ENCODE assay signal across 15 cellular contexts in the genomic region with DNA sequence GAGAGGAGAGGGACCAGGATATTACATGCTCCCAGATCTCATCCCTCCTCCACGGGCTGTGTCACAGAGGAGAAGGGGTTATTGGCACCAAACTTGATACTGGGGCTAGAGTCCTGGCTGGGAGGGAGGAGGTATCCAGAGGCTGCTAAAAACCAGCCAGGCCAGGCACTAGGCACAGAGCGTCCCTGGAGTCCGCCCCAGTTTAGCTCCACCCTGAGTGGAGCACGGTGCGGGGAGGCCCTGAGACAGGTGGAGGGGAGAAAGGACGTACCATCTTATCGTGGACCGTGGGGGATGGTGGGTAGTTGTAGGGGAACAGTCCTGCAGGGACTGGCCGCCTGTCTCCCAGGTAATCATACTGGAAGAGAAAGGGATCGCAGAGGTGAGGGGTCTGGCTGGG. TPM values are rescaled to one million over a fixed set of nuclear protein-coding genes. Genes with fewer than 3 reads are reported as not detected.
DNase-seq lines count a peak whose midpoint lies in the region; ATAC-seq and TF ChIP-seq lines count a peak whose summit lies in the region.
"Had no signal": no experiment of that assay in that cellular context is flagged by ENCODE, and none has a peak within 500 bp of the region (broad histone marks: within the 10 kb centered on the region; RNA-seq: fewer than 3 reads in every experiment).

No MANE protein-coding gene starts in this region.

- WGBS in trophoblast cell (ENCODE audit: extremely low coverage, insufficient coverage, insufficient read length) = no CpG with 5 or more reads among the region's 10 CpGs

- H3K18ac ChIP-seq in trophoblast cell (ENCODE audit: low read length) = no peak overlapping the region

- H2BK5ac ChIP-seq in trophoblast cell (ENCODE audit: low read depth, low read length, poor library complexity) = no peak overlapping the region

- no peaks in the 10 kb centered on the region for H3K79me2 ChIP-seq in trophoblast cell (ENCODE audit: control insufficient read depth, insufficient read depth, low read length, poor library complexity)

- DNase-seq in trophoblast cell (no peak), HuH-7.5 (ENCODE audit: low spot score) (no peak)
- DNase-seq in effector memory CD4-positive, alpha-beta T cell = no peak
- DNase-seq: CD4-positive, CD25-positive, alpha-beta regulatory T cell; DMS53; MG63; NCI-H1092 treated with DMSO at 0.1 percent for 48 hours; NCI-H1694 treated with DMSO at 0.1 percent for 48 hours; NCI-H446 had no signal

- H2BK12ac ChIP-seq in trophoblast cell (ENCODE audit: low read length) = no peak overlapping the region

- no peak overlapping the region for H3K23ac ChIP-seq in trophoblast cell (ENCODE audit: low read length)

- no peaks in the 10 kb centered on the region for H3K27me3 ChIP-seq in iPS-20b (ENCODE audit: insufficient read depth, low read length)
- H3K27me3 ChIP-seq in trophoblast cell (ENCODE audit: insufficient read depth, low read length) = no peaks in the 10 kb centered on the region
- H3K27me3 ChIP-seq in effector memory CD4-positive, alpha-beta T cell (replicated peaks; ENCODE audit: control insufficient read depth, insufficient read depth, low read length, poor library complexity, severe bottlenecking) = no peaks in the 10 kb centered on the region
- H3K27me3 ChIP-seq: MG63 had no signal

- H3K4me1 ChIP-seq in iPS-20b (ENCODE audit: insufficient read depth, low read length) (peaks cover 31% of the 10 kb centered on the region), trophoblast cell (ENCODE audit: control insufficient read depth in 1 of 2, insufficient read depth in 2 of 2, low read length in 2 of 2) (peaks cover 0 to 13% of the 10 kb centered on the region in 2 experiments)
- no peaks in the 10 kb centered on the region for H3K4me1 ChIP-seq in effector memory CD4-positive, alpha-beta T cell (ENCODE audit: control insufficient read depth, insufficient read depth, low read length, poor library complexity, severe bottlenecking)

- peaks cover 3% of the 10 kb centered on the region; the same call in 1 of the 2 replicates for H3K36me3 ChIP-seq in iPS-20b (ENCODE audit: insufficient read depth, low read depth, low read length)
- H3K36me3 ChIP-seq in trophoblast cell (ENCODE audit: control insufficient read depth in 1 of 2, insufficient read depth in 2 of 2, low read length in 2 of 2) = peaks cover 36 to 39% of the 10 kb centered on the region in 2 experiments
- no peaks in the 10 kb centered on the region for H3K36me3 ChIP-seq in effector memory CD4-positive, alpha-beta T cell (ENCODE audit: control insufficient read depth, insufficient read depth, low read length)
- H3K36me3 ChIP-seq: MG63 had no signal

- no peak for ATAC-seq in GM18520 (IDR thresholded peaks at IDR 0.05; ENCODE audit: unreplicated experiment)

- no peak overlapping the region for H3K14ac ChIP-seq in trophoblast cell (ENCODE audit: low read length)

- H3K9ac ChIP-seq in iPS-20b (ENCODE audit: low read depth, low read length) (peak overlapping the region; percentile 16; the same call in 1 of the 2 replicates), trophoblast cell (ENCODE audit: low read length) (no peak overlapping the region)
- H3K9ac ChIP-seq: KMS-11 had no signal

- H3K9me3 ChIP-seq in iPS-20b (ENCODE audit: insufficient read depth, low read depth, low read length) (no peaks in the 10 kb centered on the region), trophoblast cell (ENCODE audit: insufficient read depth, low read depth, low read length) (no peaks in the 10 kb centered on the region)
- no peaks in the 10 kb centered on the region for H3K9me3 ChIP-seq in effector memory CD4-positive, alpha-beta T cell (ENCODE audit: control insufficient read depth, low read length)
- H3K9me3 ChIP-seq: MG63 had no signal

- no peak overlapping the region for H4K91ac ChIP-seq in trophoblast cell (ENCODE audit: low read depth, low read length)

- H4K8ac ChIP-seq in trophoblast cell (ENCODE audit: low read depth, low read length) = peak overlapping the region; percentile 17

- H3K79me1 ChIP-seq in trophoblast cell (ENCODE audit: low read length) = no peaks in the 10 kb centered on the region

- H4K12ac ChIP-seq in trophoblast cell (ENCODE audit: low read depth, low read length) = no peak overlapping the region

- no peak overlapping the region for H3K4me2 ChIP-seq in trophoblast cell (ENCODE audit: low read length)
- H3K4me2 ChIP-seq: KMS-11 had no signal

- H2AFZ ChIP-seq in trophoblast cell (ENCODE audit: insufficient read depth, low read length, poor library complexity) = no peak overlapping the region

- no peak overlapping the region for H2BK120ac ChIP-seq in trophoblast cell (ENCODE audit: insufficient read depth, low read length, poor library complexity)

- H3K27ac ChIP-seq in 22Rv1 = peak overlapping the region; percentile 64
- H3K27ac ChIP-seq in VCaP = peak overlapping the region; percentile 45; the same call in 1 of the 2 replicates
- no peak overlapping the region for H3K27ac ChIP-seq in iPS-20b (ENCODE audit: low read length)
- H3K27ac ChIP-seq in trophoblast cell (ENCODE audit: low read depth, low read length) = no peak overlapping the region
- H3K27ac ChIP-seq in effector memory CD4-positive, alpha-beta T cell (ENCODE audit: insufficient read depth, low read length, poor library complexity, severe bottlenecking) = no peak overlapping the region
- H3K27ac ChIP-seq: HL-60, KMS-11 had no signal

- H3K4me3 ChIP-seq in iPS-20b (ENCODE audit: low read length) (no peak overlapping the region; the same call in 1 of the 2 replicates), trophoblast cell (ENCODE audit: low read depth, low read length) (peak overlapping the region; percentile 40)
- no peak overlapping the region for H3K4me3 ChIP-seq in effector memory CD4-positive, alpha-beta T cell (ENCODE audit: insufficient read depth, low read depth, low read length, poor library complexity, severe bottlenecking)
- H3K4me3 ChIP-seq: MG63 had no signal

- no peak overlapping the region for H3K4ac ChIP-seq in trophoblast cell (ENCODE audit: low read depth, low read length)

- no peak for TF ChIP-seq CTCF in 22Rv1 (IDR thresholded peaks at IDR 0.05)
- no peak for TF ChIP-seq CTCF in VCaP (conservative IDR thresholded peaks at IDR 0.05)

- no peak overlapping the region for H2AK5ac ChIP-seq in trophoblast cell (ENCODE audit: low read length)

RNA-seq across cellular contexts. Expression of gene GOLT1A, which starts 42.7 kb away (rescaled TPM):
- 0.74 and 0.76 TPM in 2 replicates for polyA plus RNA-seq in trophoblast cell (2013)
- polyA plus RNA-seq: CD4-positive, CD25-positive, alpha-beta regulatory T cell had no signal

Comparison
In these comparisons a context has a peak if more than half of its experiments do, and no peak if none do; other contexts are left out.
1. H3K27ac ChIP-seq: peak in 22Rv1 (single experiment) and VCaP (single experiment); none in iPS-20b (single experiment), trophoblast cell (single experiment) and effector memory CD4-positive, alpha-beta T cell (single experiment).